ENCODE assay signal across 14 cellular contexts in the genomic region with DNA sequence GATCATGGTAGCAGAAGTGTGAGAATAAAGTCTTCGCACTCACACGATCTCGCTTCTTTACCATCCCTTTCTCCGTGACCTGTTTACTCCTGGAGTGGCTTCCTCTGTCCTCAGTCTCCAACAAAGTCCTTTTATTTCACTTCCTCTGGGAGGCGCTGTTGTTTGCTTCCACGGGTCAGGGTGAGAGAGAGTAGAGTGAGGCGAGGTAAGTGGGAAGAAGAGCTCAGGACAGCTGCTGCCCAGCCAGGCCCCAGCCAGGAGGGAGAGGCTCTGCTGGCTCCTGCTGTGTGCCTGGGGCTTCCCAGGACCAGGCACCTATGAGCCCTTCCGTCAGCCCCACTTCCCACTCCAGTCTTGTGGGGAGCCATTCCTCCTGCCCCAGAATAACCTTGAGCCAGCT.
DNase-seq lines count a peak whose midpoint lies in the region; ATAC-seq and TF ChIP-seq lines count a peak whose summit lies in the region.
"Had no signal": no experiment of that assay in that cellular context is flagged by ENCODE, and none has a peak within 500 bp of the region (broad histone marks: within the 10 kb centered on the region; RNA-seq: fewer than 3 reads in every experiment).

No MANE protein-coding gene starts in this region.

- no peaks in the 10 kb centered on the region for H3K4me1 ChIP-seq in HEK293 (ENCODE audit: control insufficient read depth, insufficient read depth, low read length)
- no peaks in the 10 kb centered on the region for H3K4me1 ChIP-seq in CD8-positive, alpha-beta T cell (ENCODE audit: insufficient read depth, low read length)
- H3K4me1 ChIP-seq: HAP-1, sigmoid colon, tibial nerve had no signal

- peak; percentile 19 for DNase-seq in DMS153 (lab: John Stamatoyannopoulos, UW)
- no peak for DNase-seq in DMS153 treated with DMSO at 0.1 percent for 48 hours (lab: John Stamatoyannopoulos, UW; ENCODE audit: unreplicated experiment)
- DNase-seq in SHP77 treated with DMSO at 0.1 percent for 48 hours (lab: John Stamatoyannopoulos, UW) = peak; percentile 37
- peak; percentile 39 for DNase-seq in left kidney (ENCODE audit: low read depth, low spot score)
- DNase-seq in left lobe of liver (ENCODE audit: low spot score) = no peak
- no peak for DNase-seq in CD8-positive, alpha-beta T cell
- DNase-seq: sigmoid colon, SW 1271 had no signal

- no peak overlapping the region for H3K27ac ChIP-seq in HEK293 (ENCODE audit: extremely low read depth, low read depth, low read length)
- H3K27ac ChIP-seq in CD8-positive, alpha-beta T cell (ENCODE audit: low read depth, low read length) = no peak overlapping the region
- H3K27ac ChIP-seq: KMS-11, sigmoid colon, tibial nerve had no signal

- H3K27me3 Mint-ChIP-seq in CD8-positive, alpha-beta T cell (ENCODE audit: low read depth) = no peaks in the 10 kb centered on the region

- H3K36me3 Mint-ChIP-seq in CD8-positive, alpha-beta T cell = no peaks in the 10 kb centered on the region
- H3K36me3 Mint-ChIP-seq: activated naive CD4-positive, alpha-beta T cell treated with anti-CD3 and anti-CD28 coated beads, Interleukin-2, amount 50 U/mL, for 72 hours had no signal

- H3K4me3 Mint-ChIP-seq in CD8-positive, alpha-beta T cell = no peak overlapping the region

- no peaks in the 10 kb centered on the region for H3K9me3 ChIP-seq in HEK293 (ENCODE audit: control insufficient read depth, insufficient read depth, low read depth, low read length)
- no peaks in the 10 kb centered on the region for H3K9me3 ChIP-seq in CD8-positive, alpha-beta T cell (ENCODE audit: low read length)
- H3K9me3 ChIP-seq: sigmoid colon, tibial nerve had no signal

- no peaks in the 10 kb centered on the region for H3K36me3 ChIP-seq in HEK293 (ENCODE audit: control insufficient read depth in 2 of 2, insufficient read depth in 1 of 2, low read length in 2 of 2)
- H3K36me3 ChIP-seq in CD8-positive, alpha-beta T cell (ENCODE audit: insufficient read depth, low read length) = no peaks in the 10 kb centered on the region
- H3K36me3 ChIP-seq: HAP-1, sigmoid colon, tibial nerve had no signal

- H3K4me3 ChIP-seq in HEK293 (ENCODE audit: low read depth, low read length) = no peak overlapping the region
- H3K4me3 ChIP-seq in CD8-positive, alpha-beta T cell (ENCODE audit: low read depth, low read length) = no peak overlapping the region
- H3K4me3 ChIP-seq: HAP-1, sigmoid colon, tibial nerve had no signal

- H3K4me1 Mint-ChIP-seq in CD8-positive, alpha-beta T cell (ENCODE audit: low read depth) = no peaks in the 10 kb centered on the region

- no peak for TF ChIP-seq CTCF in HEK293 (tag by site-specific recombination; IDR thresholded peaks at IDR 0.05)
- no peak for TF ChIP-seq CTCF in CD8-positive, alpha-beta T cell (IDR thresholded peaks at IDR 0.05)

- POLR2A ChIA-PET in HEK293 (lab: Yijun Ruan, JAX) = no interaction called here
- POLR2A ChIA-PET in CD8-positive, alpha-beta T cell (lab: Charles Lee) = no interaction called here

- H3K9me3 Mint-ChIP-seq in CD8-positive, alpha-beta T cell = no peaks in the 10 kb centered on the region
- H3K9me3 Mint-ChIP-seq: activated naive CD4-positive, alpha-beta T cell treated with anti-CD3 and anti-CD28 coated beads, Interleukin-2, amount 50 U/mL, for 72 hours had no signal

- intact Hi-C loops in CD8-positive, alpha-beta T cell (cut with DNase I, micrococcal nuclease) = no loop called here

- H3K27me3 ChIP-seq in CD8-positive, alpha-beta T cell (ENCODE audit: insufficient read depth, low read length) = no peaks in the 10 kb centered on the region
- H3K27me3 ChIP-seq: sigmoid colon, tibial nerve had no signal

- no peak overlapping the region for H3K27ac Mint-ChIP-seq in CD8-positive, alpha-beta T cell
- H3K27ac Mint-ChIP-seq: activated naive CD4-positive, alpha-beta T cell treated with anti-CD3 and anti-CD28 coated beads, Interleukin-2, amount 50 U/mL, for 72 hours had no signal

- ATAC-seq in left lobe of liver (no peak), GM19351 (IDR thresholded peaks at IDR 0.05; ENCODE audit: unreplicated experiment) (no peak)
- ATAC-seq in CD8-positive, alpha-beta T cell = no peak

- CTCF ChIA-PET in HEK293 (lab: Yijun Ruan, JAX) = interaction anchor here (0.6 to 1.0 kb wide), 6 partner anchors 10 to 843 kb away, joined by 3 to 4 read pairs (median 3); no protein-coding TSS in a partner anchor
- CTCF ChIA-PET in CD8-positive, alpha-beta T cell (lab: Charles Lee) = no interaction called here

TF ChIP-seq in HEK293, 187 proteins besides CTCF, POLR2A, EP300 and RAD21:
- TF ChIP-seq ZNF654 (tag by site-specific recombination; IDR thresholded peaks at IDR 0.05; ENCODE audit: low read depth) = 0 out of 2 replicates have a peak, but pooled peaks have one; percentile 20
- no peak for TF ChIP-seq GLI2 (tag by site-specific recombination; IDR thresholded peaks at IDR 0.05; ENCODE audit: borderline replicate concordance, low read depth)
- TF ChIP-seq ZNF133 (tag by site-specific recombination; IDR thresholded peaks at IDR 0.05) = no peak

Comparison
In these comparisons a context has a peak if more than half of its experiments do, and no peak if none do; other contexts are left out.
1. DNase-seq: peak in DMS153 (single experiment), SHP77 treated with DMSO at 0.1 percent for 48 hours (single experiment) and left kidney (single experiment); none in DMS153 treated with DMSO at 0.1 percent for 48 hours (single experiment), left lobe of liver (single experiment) and CD8-positive, alpha-beta T cell (0 of 7).